ENCODE assay signal across 9 cellular contexts in genomic region chr6:36853325-36853724, GRCh38. TPM values are rescaled to one million over a fixed set of nuclear protein-coding genes. Genes with fewer than 3 reads are reported as not detected.
A peak's percentile ranks its signal among the peaks of the same experiment; 100 is the strongest.
DNase-seq lines count a peak whose midpoint lies in the region; ATAC-seq, FAIRE-seq and TF ChIP-seq lines count a peak whose summit lies in the region.
"Had no signal": no experiment of that assay in that cellular context is flagged by ENCODE, and none has a peak within 500 bp of the region (broad histone marks: within the 10 kb centered on the region; RNA-seq: fewer than 3 reads in every experiment).

No MANE protein-coding gene starts in this region.

- peak; percentile 78 for FAIRE-seq in endothelial cell of umbilical vein (lab: Jason Lieb, UNC)
- FAIRE-seq: TTC549 had no signal

- dilution Hi-C loops in endothelial cell of umbilical vein (cut with MboI; ENCODE audit: extremely low pct_ligation_motif_present, low sequenced_read_pairs): loop anchor here (5.0 kb wide), 1 partner anchor 41 kb away; no protein-coding TSS in a partner anchor

- CTCF ChIA-PET in endothelial cell of umbilical vein (lab: Charles Lee): interaction anchor here (0.9 to 8.7 kb wide), 18 partner anchors 10 to 357 kb away, joined by 3 to 552 read pairs (median 16); partner anchors contain the start of genes C6orf89 and PPIL1

- TF ChIP-seq CTCF in endothelial cell of umbilical vein (IDR thresholded peaks at IDR 0.05; ENCODE audit: extremely low read depth in 1 of 2, insufficient read depth in 1 of 2, low read depth in 1 of 2, low read length in 2 of 2): no peak

- H3K36me3 ChIP-seq in BLaER1: peaks cover 57% of the 10 kb centered on the region
- H3K36me3 ChIP-seq in endothelial cell of umbilical vein (ENCODE audit: control insufficient read depth in 2 of 2, extremely low read depth in 1 of 2, insufficient read depth in 2 of 2, low read length in 2 of 2): peaks cover 2 to 11% of the 10 kb centered on the region in 2 experiments

- H3K79me2 ChIP-seq in endothelial cell of umbilical vein (ENCODE audit: control insufficient read depth, insufficient read depth, low read length): no peaks in the 10 kb centered on the region

- POLR2A ChIA-PET in endothelial cell of umbilical vein (lab: Charles Lee): interaction anchor here (0.5 kb wide), 1 partner anchor 25 kb away, joined by 4 read pairs; no protein-coding TSS in a partner anchor

- H3K4me3 ChIP-seq in BLaER1 (no peak overlapping the region), endothelial cell of umbilical vein (replicated peaks in 1 of 3; ENCODE audit: insufficient read depth in 1 of 3, low read depth in 1 of 3, low read length in 3 of 3) (no peak overlapping the region)

- H3K9me3 ChIP-seq in BLaER1: no peaks in the 10 kb centered on the region
- no peaks in the 10 kb centered on the region for H3K9me3 ChIP-seq in endothelial cell of umbilical vein (replicated peaks; ENCODE audit: control insufficient read depth, insufficient read depth, low read length)

- DNase-seq in NOMO-1 treated with DMSO at 0.1 percent for 48 hours (lab: John Stamatoyannopoulos, UW; ENCODE audit: unreplicated experiment) (peak; percentile 93), endothelial cell of umbilical vein (ENCODE audit: low read depth, low spot score) (peak; percentile 42), myocyte (ENCODE audit: low read depth) (peak; percentile 68), SW480 (ENCODE audit: low spot score) (no peak), COR-L47 (lab: John Stamatoyannopoulos, UW) (no peak)

- TF ChIP-seq POLR2A in endothelial cell of umbilical vein (IDR thresholded peaks at IDR 0.05; ENCODE audit: low read depth, low read length): no peak

- H4K20me1 ChIP-seq in BLaER1 (peaks cover 18% of the 10 kb centered on the region), endothelial cell of umbilical vein (replicated peaks; ENCODE audit: control insufficient read depth, extremely low read depth, insufficient read depth, low read length) (no peaks in the 10 kb centered on the region)

- no TSS peak for BruUV-seq in endothelial cell of umbilical vein (replicated peaks; lab: Mats Ljungman, UMichigan)

- H3K9ac ChIP-seq in BLaER1 (no peak overlapping the region), endothelial cell of umbilical vein (replicated peaks; ENCODE audit: extremely low read depth, insufficient read depth, low read length) (peak overlapping the region; percentile 27)

- H3K27ac ChIP-seq in BLaER1: 0 out of 2 replicates have a peak overlapping the region, but pooled peaks have one; percentile 10
- peak overlapping the region; percentile 84 for H3K27ac ChIP-seq in endothelial cell of umbilical vein (ENCODE audit: insufficient read depth, low read depth, low read length)

- ATAC-seq in GM21390 (IDR thresholded peaks at IDR 0.05; ENCODE audit: unreplicated experiment) (no peak), HG03460 (IDR thresholded peaks at IDR 0.05; ENCODE audit: unreplicated experiment) (no peak)

- intact Hi-C loops in endothelial cell of umbilical vein (cut with micrococcal nuclease): loop anchor here (10.0 kb wide), 1 partner anchor 229 kb away; no protein-coding TSS in a partner anchor

- peak overlapping the region; percentile 28 for H2AFZ ChIP-seq in endothelial cell of umbilical vein (ENCODE audit: low read depth, low read length)

- H3K27me3 ChIP-seq in BLaER1 (no peaks in the 10 kb centered on the region), endothelial cell of umbilical vein (ENCODE audit: control insufficient read depth in 2 of 2, insufficient read depth in 2 of 2, low read length in 2 of 2) (no peaks in the 10 kb centered on the region)

- peaks cover 51% of the 10 kb centered on the region for H3K4me1 ChIP-seq in BLaER1
- H3K4me1 ChIP-seq in endothelial cell of umbilical vein (ENCODE audit: control insufficient read depth, extremely low read depth, insufficient read depth, low read length): peaks cover 28% of the 10 kb centered on the region

- no peaks in the 10 kb centered on the region for H3K9me1 ChIP-seq in endothelial cell of umbilical vein (replicated peaks; ENCODE audit: control insufficient read depth, extremely low read depth, insufficient read depth, low read length)

- H3K4me2 ChIP-seq in BLaER1 (peak overlapping the region; percentile 8; the same call in 1 of the 2 replicates), endothelial cell of umbilical vein (ENCODE audit: insufficient read depth, low read length) (peak overlapping the region; percentile 13)

TF ChIP-seq in endothelial cell of umbilical vein, 7 proteins besides CTCF, POLR2A, EP300 and RAD21:
- TF ChIP-seq MAX (IDR thresholded peaks at IDR 0.05; ENCODE audit: insufficient read depth, insufficient read length) (peak; percentile 83), JUN (IDR thresholded peaks at IDR 0.05; ENCODE audit: borderline replicate concordance, insufficient read depth, insufficient read length, low read depth) (no peak)

RNA-seq across cellular contexts. Expression of gene CPNE5, which starts 14.1 kb away (rescaled TPM):
- total RNA-seq in endothelial cell of umbilical vein (18.8 and 32.1 TPM in 2 replicates), myocyte (0.13 and 1.2 TPM in 2 replicates)
- 49.4 and 55.8 TPM in 2 replicates for polyA plus RNA-seq in endothelial cell of umbilical vein
- 20.9 and 29.8 TPM in 2 replicates for polyA plus RNA-seq in endothelial cell of umbilical vein (2011; cell fraction: cytosol; rRNA removed)
- 81.7 and 123 TPM in 2 replicates for polyA plus RNA-seq in endothelial cell of umbilical vein (2011; cell fraction: nucleus; rRNA removed)
- polyA plus RNA-seq in endothelial cell of umbilical vein (2012): 20.1 and 32.6 TPM in 2 replicates
- polyA minus RNA-seq in endothelial cell of umbilical vein: 54.3 and 55.2 TPM in 2 replicates
- not detected for polyA minus RNA-seq in endothelial cell of umbilical vein (2011; cell fraction: cytosol; rRNA and poly(A)+ RNA removed)
- 41.6 and 53.7 TPM in 2 replicates for polyA minus RNA-seq in endothelial cell of umbilical vein (2011; cell fraction: nucleus; rRNA and poly(A)+ RNA removed)
- 0.15 TPM for polyA plus RNA-seq in myocyte (2012)

RNA-seq across cellular contexts. Expression of gene PPIL1, which starts 21.3 kb away (rescaled TPM):
- total RNA-seq in endothelial cell of umbilical vein (33.8 and 35.6 TPM in 2 replicates), myocyte (28.4 and 31.3 TPM in 2 replicates)
- 28.6 and 30.8 TPM in 2 replicates for polyA plus RNA-seq in endothelial cell of umbilical vein
- 30.4 and 31.2 TPM in 2 replicates for polyA plus RNA-seq in endothelial cell of umbilical vein (2011; cell fraction: cytosol; rRNA removed)
- polyA plus RNA-seq in endothelial cell of umbilical vein (2011; cell fraction: nucleus; rRNA removed): 10.4 and 10.9 TPM in 2 replicates
- polyA plus RNA-seq in endothelial cell of umbilical vein (2012): 29.3 and 45.8 TPM in 2 replicates
- 38.5 and 46.8 TPM in 2 replicates for polyA minus RNA-seq in endothelial cell of umbilical vein
- polyA minus RNA-seq in endothelial cell of umbilical vein (2011; cell fraction: cytosol; rRNA and poly(A)+ RNA removed): 28.0 TPM
- 7.9 and 10.5 TPM in 2 replicates for polyA minus RNA-seq in endothelial cell of umbilical vein (2011; cell fraction: nucleus; rRNA and poly(A)+ RNA removed)
- 22.5 TPM for polyA plus RNA-seq in myocyte (2012)

RNA-seq across cellular contexts. Expression of gene C6orf89, which starts 32.4 kb away (rescaled TPM):
- total RNA-seq in endothelial cell of umbilical vein: 34.0 and 36.4 TPM in 2 replicates
- polyA plus RNA-seq in endothelial cell of umbilical vein: 16.6 and 18.2 TPM in 2 replicates
- 20.6 and 23.0 TPM in 2 replicates for polyA plus RNA-seq in endothelial cell of umbilical vein (2011; cell fraction: cytosol; rRNA removed)
- 22.7 and 24.8 TPM in 2 replicates for polyA plus RNA-seq in endothelial cell of umbilical vein (2011; cell fraction: nucleus; rRNA removed)
- 25.0 and 29.2 TPM in 2 replicates for polyA plus RNA-seq in endothelial cell of umbilical vein (2012)
- polyA minus RNA-seq in endothelial cell of umbilical vein: 32.8 and 36.8 TPM in 2 replicates
- 6.1 TPM for polyA minus RNA-seq in endothelial cell of umbilical vein (2011; cell fraction: cytosol; rRNA and poly(A)+ RNA removed)
- polyA minus RNA-seq in endothelial cell of umbilical vein (2011; cell fraction: nucleus; rRNA and poly(A)+ RNA removed): 9.8 and 16.6 TPM in 2 replicates
- 44.8 and 65.6 TPM in 2 replicates for total RNA-seq in myocyte
- 50.8 TPM for polyA plus RNA-seq in myocyte (2012)

Comparison
In these comparisons a context has a peak if more than half of its experiments do, and no peak if none do; other contexts are left out.
1. DNase-seq: peak in NOMO-1 treated with DMSO at 0.1 percent for 48 hours (single experiment), endothelial cell of umbilical vein (single experiment) and myocyte (single experiment); none in SW480 (single experiment) and COR-L47 (single experiment).